3 cellular contexts compared by ENCODE assay signal in the genomic region with DNA sequence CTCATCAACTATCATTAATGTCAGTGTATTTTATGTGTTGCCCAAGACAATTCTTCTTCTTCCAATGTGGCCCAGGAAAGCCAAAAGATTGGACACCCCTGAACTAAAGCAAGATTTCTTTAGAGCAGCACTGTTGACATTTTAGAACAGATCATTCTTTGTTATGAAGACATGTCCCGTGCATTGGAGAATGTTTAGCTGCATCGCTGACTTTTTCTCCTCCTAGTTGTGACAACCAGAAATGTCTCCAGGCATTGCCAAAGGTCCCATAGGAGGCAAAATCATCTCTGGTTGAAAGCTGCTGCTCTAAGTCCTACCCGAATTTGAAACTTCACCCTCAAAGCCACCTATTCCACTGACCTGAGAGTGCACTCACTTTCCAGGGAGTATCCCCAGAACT.
"Had no signal": no experiment of that assay in that cellular context is flagged by ENCODE, and none has a peak within 500 bp of the region (broad histone marks: within the 10 kb centered on the region; RNA-seq: fewer than 3 reads in every experiment).

No MANE protein-coding gene starts in this region.

- ATAC-seq: GM12878 had no signal

- H3K4me3 ChIP-seq: GM12878 had no signal

- DNase-seq: GDM1, GF-D8 had no signal
